Comparison of ENCODE assay signal across 24 cellular contexts in genomic region chr2:195645413-195645812, GRCh38. TPM values are rescaled to one million over a fixed set of nuclear protein-coding genes. Genes with fewer than 3 reads are reported as not detected.
A peak's percentile ranks its signal among the peaks of the same experiment; 100 is the strongest.
DNase-seq lines count a peak whose midpoint lies in the region; ATAC-seq, FAIRE-seq and TF ChIP-seq lines count a peak whose summit lies in the region.
"Had no signal": no experiment of that assay in that cellular context is flagged by ENCODE, and none has a peak within 500 bp of the region (broad histone marks: within the 10 kb centered on the region; RNA-seq: fewer than 3 reads in every experiment).

No MANE protein-coding gene starts in this region.

- TF ChIP-seq CTCF in K562 (IDR thresholded peaks at IDR 0.05 in 2 of 3, conservative IDR thresholded peaks at IDR 0.05 in 1 of 3; ENCODE audit: insufficient read depth in 2 of 3, low read depth in 1 of 3, low read length in 3 of 3) (no peak), breast epithelium (IDR thresholded peaks at IDR 0.05) (no peak)

- POLR2A ChIA-PET in K562 (lab: Yijun Ruan, JAX) = no interaction called here

- H3K4me1 ChIP-seq in K562 (replicated peaks in 1 of 2; ENCODE audit: control insufficient read depth in 2 of 2, insufficient read depth in 2 of 2, low read length in 2 of 2) (peaks cover 4 to 14% of the 10 kb centered on the region in 2 experiments; a peak in 3 of 5 replicates), breast epithelium (peaks cover 0 to 5% of the 10 kb centered on the region in 2 donors), right cardiac atrium (ENCODE audit: control insufficient read depth, insufficient read depth, low read length) (no peaks in the 10 kb centered on the region)
- H3K4me1 ChIP-seq: SJSA1 had no signal

- no peaks in the 10 kb centered on the region for H3K79me2 ChIP-seq in K562 (ENCODE audit: control insufficient read depth, insufficient read depth, low read length)

- TF ChIP-seq EP300 in K562 (IDR thresholded peaks at IDR 0.05; ENCODE audit: low read length) = no peak

- H3K4me3 ChIP-seq in K562 = no peak overlapping the region
- H3K4me3 ChIP-seq in breast epithelium = no peak overlapping the region
- no peak overlapping the region for H3K4me3 ChIP-seq in right cardiac atrium (ENCODE audit: low read length)
- H3K4me3 ChIP-seq: BLaER1, MG63, SJSA1 had no signal

- H3K27ac ChIP-seq in K562 (ENCODE audit: extremely low read depth, low read depth, low read length) (no peak overlapping the region), breast epithelium (no peak overlapping the region), right cardiac atrium (ENCODE audit: low read length) (no peak overlapping the region)
- H3K27ac ChIP-seq: BLaER1, SJSA1 had no signal

- intact Hi-C loops in K562 (cut with micrococcal nuclease) (no loop called here), breast epithelium (cut with DNase I; ENCODE audit: low total_unique reads) (no loop called here), Right ventricle myocardium superior (cut with DNase I) (no loop called here), right cardiac atrium (cut with DNase I) (no loop called here)
- intact Hi-C loops in activated T-helper 1 cell treated with anti-CD3 and anti-CD28 coated beads, Interleukin-12 subunit alpha, Interleukin-12 subunit beta, Interleukin-2, Interleukin-4 antibody, amounts not matched to agents 30 ng/mL and 10 ng/mL and 1 ng/mL, durations not matched to agents 14 hours and 24 hours and 36 hours (cut with micrococcal nuclease) = no loop called here

- H3K27me3 Mint-ChIP-seq in activated T-helper 1 cell treated with anti-CD3 and anti-CD28 coated beads, Interleukin-12 subunit alpha, Interleukin-12 subunit beta, Interleukin-2, Interleukin-4 antibody, amounts not matched to agents 30 ng/mL and 10 ng/mL and 1 ng/mL, durations not matched to agents 14 hours and 24 hours and 36 hours (ENCODE audit: insufficient read depth) = no peaks in the 10 kb centered on the region
- H3K27me3 Mint-ChIP-seq: CD4-positive, CD25-positive, alpha-beta regulatory T cell had no signal

- no peaks in the 10 kb centered on the region for H3K9me3 Mint-ChIP-seq in activated T-helper 1 cell treated with anti-CD3 and anti-CD28 coated beads, Interleukin-12 subunit alpha, Interleukin-12 subunit beta, Interleukin-2, Interleukin-4 antibody, amounts not matched to agents 30 ng/mL and 10 ng/mL and 1 ng/mL, durations not matched to agents 14 hours and 24 hours and 36 hours

- WGBS in K562 (ENCODE audit: insufficient coverage, low coverage, missing lambda C conversion rate) = 82% methylated on average over 2 of the region's 2 CpGs
- 89% methylated on average over 2 of the region's 2 CpGs for WGBS in right cardiac atrium

- in situ Hi-C loops in ACHN (cut with HindIII; ENCODE audit: low pct_ligation_motif_present, low pct_unique_long_range_greater_than_20kb, low sequenced_read_pairs) (no loop called here), K562 (cut with MboI) (no loop called here)

- TF ChIP-seq POLR2A in K562 (conservative IDR thresholded peaks at IDR 0.05) = no peak
- no peak for TF ChIP-seq POLR2A in breast epithelium (IDR thresholded peaks at IDR 0.05)

- H3K4me3 Mint-ChIP-seq in activated T-helper 1 cell treated with anti-CD3 and anti-CD28 coated beads, Interleukin-12 subunit alpha, Interleukin-12 subunit beta, Interleukin-2, Interleukin-4 antibody, amounts not matched to agents 30 ng/mL and 10 ng/mL and 1 ng/mL, durations not matched to agents 14 hours and 24 hours and 36 hours = no peak overlapping the region
- H3K4me3 Mint-ChIP-seq: CD4-positive, CD25-positive, alpha-beta regulatory T cell had no signal

- H3K27ac Mint-ChIP-seq in activated T-helper 1 cell treated with anti-CD3 and anti-CD28 coated beads, Interleukin-12 subunit alpha, Interleukin-12 subunit beta, Interleukin-2, Interleukin-4 antibody, amounts not matched to agents 30 ng/mL and 10 ng/mL and 1 ng/mL, durations not matched to agents 14 hours and 24 hours and 36 hours = no peak overlapping the region

- CTCF ChIA-PET in K562 (lab: Yijun Ruan, JAX; ENCODE audit: low intra/inter-chr PET ratio) = no interaction called here

- DNase-seq in ACHN (peak; percentile 30), GM18507 (ENCODE audit: extremely low spot score, insufficient read length, low read depth) (no peak), K562 (ENCODE audit: extremely low read depth in 1 of 4, low spot score in 3 of 4) (no peak), kidney glomerular epithelial cell (lab: John Stamatoyannopoulos, UW) (peak; percentile 6), breast epithelium (ENCODE audit: low spot score in 2 of 2) (no peak), Right ventricle myocardium superior (no peak), right cardiac atrium (no peak)
- DNase-seq in activated T-helper 1 cell treated with anti-CD3 and anti-CD28 coated beads, Interleukin-12 subunit alpha, Interleukin-12 subunit beta, Interleukin-2, Interleukin-4 antibody, amounts not matched to agents 30 ng/mL and 10 ng/mL and 1 ng/mL, durations not matched to agents 14 hours and 24 hours and 36 hours (ENCODE audit: low spot score) = no peak
- DNase-seq: CD4-positive, CD25-positive, alpha-beta regulatory T cell; GOT3; HCEC 1CT; KBM-7; MG63; NCI-H1105 treated with DMSO at 0.1 percent for 48 hours; NCI-H146; NCI-H2029; NCI-H446 treated with DMSO at 0.1 percent for 48 hours; NCI-H526; NCI-H82; NK-92 treated with Interleukin-12 subunit alpha and Interleukin-12 subunit beta, amount 100 ng/mL, for 24 hours; PC-3 had no signal

- H3K36me3 Mint-ChIP-seq in activated T-helper 1 cell treated with anti-CD3 and anti-CD28 coated beads, Interleukin-12 subunit alpha, Interleukin-12 subunit beta, Interleukin-2, Interleukin-4 antibody, amounts not matched to agents 30 ng/mL and 10 ng/mL and 1 ng/mL, durations not matched to agents 14 hours and 24 hours and 36 hours (ENCODE audit: low read depth) = peaks cover 2% of the 10 kb centered on the region
- H3K36me3 Mint-ChIP-seq: CD4-positive, CD25-positive, alpha-beta regulatory T cell had no signal

- no TSS peak for BruUV-seq in K562 (replicated peaks; lab: Mats Ljungman, UMichigan)

- H3K9me3 ChIP-seq in K562 (replicated peaks; ENCODE audit: control insufficient read depth, insufficient read depth, low read depth, low read length) (no peaks in the 10 kb centered on the region), breast epithelium (no peaks in the 10 kb centered on the region), right cardiac atrium (ENCODE audit: control insufficient read depth, low read length) (no peaks in the 10 kb centered on the region)
- H3K9me3 ChIP-seq: BLaER1, MG63, SJSA1 had no signal

- H3K9me1 ChIP-seq in K562 (ENCODE audit: control insufficient read depth, insufficient read depth, low read length) = no peaks in the 10 kb centered on the region

- H3K9ac ChIP-seq in K562 (ENCODE audit: insufficient read depth in 1 of 2, low read depth in 2 of 2, low read length in 2 of 2) = no peak overlapping the region
- H3K9ac ChIP-seq: BLaER1 had no signal

- peaks cover 24% of the 10 kb centered on the region for H3K4me1 Mint-ChIP-seq in activated T-helper 1 cell treated with anti-CD3 and anti-CD28 coated beads, Interleukin-12 subunit alpha, Interleukin-12 subunit beta, Interleukin-2, Interleukin-4 antibody, amounts not matched to agents 30 ng/mL and 10 ng/mL and 1 ng/mL, durations not matched to agents 14 hours and 24 hours and 36 hours (ENCODE audit: low read depth)

- H2AFZ ChIP-seq in K562 (ENCODE audit: low read depth, low read length) = 0 out of 2 replicates have a peak overlapping the region, but pooled peaks have one; percentile 94

- ATAC-seq in K562 (no peak), Right ventricle myocardium superior (ENCODE audit: poor library complexity) (no peak), right cardiac atrium (no peak)
- ATAC-seq: PC-3, Right ventricle myocardium inferior had no signal

- no peaks in the 10 kb centered on the region for H4K20me1 ChIP-seq in K562 (replicated peaks; ENCODE audit: control insufficient read depth, insufficient read depth, low read length)
- H4K20me1 ChIP-seq: BLaER1 had no signal

- H3K27me3 ChIP-seq in K562 (ENCODE audit: control insufficient read depth in 2 of 2, insufficient read depth in 2 of 2, low read length in 2 of 2) = no peaks in the 10 kb centered on the region
- no peaks in the 10 kb centered on the region for H3K27me3 ChIP-seq in breast epithelium
- no peaks in the 10 kb centered on the region for H3K27me3 ChIP-seq in right cardiac atrium (ENCODE audit: control insufficient read depth, insufficient read depth)
- H3K27me3 ChIP-seq: BLaER1, MG63, SJSA1 had no signal

- H3K36me3 ChIP-seq in K562 (ENCODE audit: control insufficient read depth, insufficient read depth, low read length) (no peaks in the 10 kb centered on the region), breast epithelium (no peaks in the 10 kb centered on the region)
- H3K36me3 ChIP-seq: BLaER1, MG63, SJSA1 had no signal

- no peak overlapping the region for H3K4me2 ChIP-seq in K562 (ENCODE audit: insufficient read depth, low read length)
- H3K4me2 ChIP-seq: BLaER1 had no signal

- no peak for TF ChIP-seq RAD21 in K562 (CRISPR knock-in tag; conservative IDR thresholded peaks at IDR 0.05 in 1 of 2, IDR thresholded peaks at IDR 0.05 in 1 of 2)

- peak; percentile 18 for FAIRE-seq in GM18507 (lab: Jason Lieb, UNC)
- FAIRE-seq in K562 (lab: Jason Lieb, UNC) = no peak

RNA-seq across cellular contexts. Expression of gene SLC39A10, which starts 11.6 kb away (rescaled TPM):
- total RNA-seq in K562 (2011; cell fraction: chromatin; rRNA removed; ENCODE audit: low replicate concordance) = 34.4 and 95.3 TPM in 2 replicates
- total RNA-seq in K562 (2011; cell fraction: nucleolus; rRNA removed) = 38.0 and 44.5 TPM in 2 replicates
- total RNA-seq in K562 (2011; cell fraction: nucleoplasm; rRNA removed) = 59.2 and 86.5 TPM in 2 replicates
- total RNA-seq in K562 (2014; rRNA removed) (16.7 and 20.6 TPM in 2 replicates), K562 (2014; rRNA removed; fragmentation: Illumina TruSeq; extraction: Trizol) (40.1 and 42.6 TPM in 2 replicates), K562 (2015; rRNA removed; fragmentation: Illumina TruSeq; extraction: Trizol) (36.5 and 37.7 TPM in 2 replicates), K562 (2021) (34.8 and 35.5 TPM in 2 replicates), breast epithelium (10 to 100 TPM; 16.3 to 31.5 (median 25.8) TPM), Right ventricle myocardium superior (9.6 TPM), right cardiac atrium (10 to 100 TPM; 13.3 to 17.9 (median 14.5) TPM)
- polyA plus RNA-seq in K562 (2011; rRNA removed) (34.2 and 37.8 TPM in 2 replicates), K562 (2014; fragmentation: Illumina TruSeq; extraction: Trizol) (20.6 and 23.1 TPM in 2 replicates), K562 (2014; fragmentation: Nextera tagmentation; extraction: Ambion mirVana) (10 to 100 TPM; 14.5 to 18.2 TPM), K562 (2014; rRNA removed) (12.5 and 13.7 TPM in 2 replicates), right cardiac atrium (4.3 TPM)
- 7.7 and 16.7 TPM in 2 replicates for polyA plus RNA-seq in K562 (2011; cell fraction: cytosol; rRNA removed)
- polyA plus RNA-seq in K562 (2011; cell fraction: nucleus; rRNA removed) = 18.3 and 28.9 TPM in 2 replicates
- 13.0 and 15.7 TPM in 2 replicates for polyA plus RNA-seq in K562 (2012)
- 118 and 121 TPM in 2 replicates for polyA minus RNA-seq in K562 (2011; rRNA and poly(A)+ RNA removed)
- 26.0 and 45.5 TPM in 2 replicates for polyA minus RNA-seq in K562 (2011; cell fraction: cytosol; rRNA and poly(A)+ RNA removed)
- polyA minus RNA-seq in K562 (2011; cell fraction: nucleus; rRNA and poly(A)+ RNA removed) = 28.3 and 51.6 TPM in 2 replicates
- total RNA-seq in activated T-helper 1 cell treated with anti-CD3 and anti-CD28 coated beads, Interleukin-12 subunit alpha, Interleukin-12 subunit beta, Interleukin-2, Interleukin-4 antibody, amounts not matched to agents 30 ng/mL and 10 ng/mL and 1 ng/mL, durations not matched to agents 14 hours and 24 hours and 36 hours = 32.4 and 32.5 TPM in 2 replicates

Comparison
In these comparisons a context has a peak if more than half of its experiments do, and no peak if none do; other contexts are left out.
1. DNase-seq: peak in ACHN (single experiment) and kidney glomerular epithelial cell (single experiment); none in GM18507 (single experiment), K562 (0 of 4), breast epithelium (0 of 2), Right ventricle myocardium superior (single experiment), right cardiac atrium (0 of 3) and activated T-helper 1 cell treated with anti-CD3 and anti-CD28 coated beads, Interleukin-12 subunit alpha, Interleukin-12 subunit beta, Interleukin-2, Interleukin-4 antibody, amounts not matched to agents 30 ng/mL and 10 ng/mL and 1 ng/mL, durations not matched to agents 14 hours and 24 hours and 36 hours (single experiment).